8 cellular contexts compared by ENCODE assay signal in genomic region chr11:1760351-1761109, GRCh38. TPM values are rescaled to one million over a fixed set of nuclear protein-coding genes. Genes with fewer than 3 reads are reported as not detected.
A peak's percentile ranks its signal among the peaks of the same experiment; 100 is the strongest.
DNase-seq lines count a peak whose midpoint lies in the region; ATAC-seq and TF ChIP-seq lines count a peak whose summit lies in the region.

No MANE protein-coding gene starts in this region.

- H3K4me3 ChIP-seq in neuronal stem cell (ENCODE audit: low read length in 2 of 2), result peak overlapping the region in 1 of 2 donors; percentile 48

- POLR2A ChIA-PET in RWPE1 (lab: Yijun Ruan, JAX; ENCODE audit: low non-redundant PET), result no interaction called here

- peak; percentile 80 for DNase-seq in AG08396 (ENCODE audit: low spot score)
- no peak for DNase-seq in RWPE1 (ENCODE audit: low spot score)
- DNase-seq in foreskin melanocyte, result peak; percentile 91
- DNase-seq in neuronal stem cell (ENCODE audit: low spot score), result no peak
- no peak for DNase-seq in DMS53 treated with DMSO at 0.1 percent for 48 hours (lab: John Stamatoyannopoulos, UW; ENCODE audit: unreplicated experiment)
- no peak for DNase-seq in ecto neural progenitor cell (ENCODE audit: low spot score)

- H4K8ac ChIP-seq in neuronal stem cell (ENCODE audit: low read depth, low read length), result no peak overlapping the region

- no peak overlapping the region for H2BK15ac ChIP-seq in neuronal stem cell (ENCODE audit: low read length)

- H2BK120ac ChIP-seq in neuronal stem cell (ENCODE audit: low read depth, low read length), result no peak overlapping the region

- H3K14ac ChIP-seq in neuronal stem cell (ENCODE audit: low read length), result no peak overlapping the region

- peaks cover 5 to 10% of the 10 kb centered on the region in 2 donors for H3K36me3 ChIP-seq in neuronal stem cell (replicated peaks in 1 of 2; ENCODE audit: control insufficient read depth in 2 of 2, insufficient read depth in 2 of 2, low read length in 2 of 2)

- WGBS in neuronal stem cell (ENCODE audit: extremely low coverage in 2 of 2, insufficient read length in 2 of 2, insufficient replicate concordance in 1 of 2), 2 donors, result no CpG with 5 or more reads among the region's 23 CpGs

- H2BK5ac ChIP-seq in neuronal stem cell (ENCODE audit: low read length), result peak overlapping the region; percentile 24

- H3K27me3 ChIP-seq in neuronal stem cell (ENCODE audit: control insufficient read depth in 3 of 3, insufficient read depth in 3 of 3, low read depth in 1 of 3, low read length in 3 of 3), result no peaks in the 10 kb centered on the region

- H4K91ac ChIP-seq in neuronal stem cell (ENCODE audit: low read depth, low read length, poor library complexity), result no peak overlapping the region

- ATAC-seq in GM21786 (IDR thresholded peaks at IDR 0.05; ENCODE audit: unreplicated experiment) (no peak), HG02610 (IDR thresholded peaks at IDR 0.05; ENCODE audit: unreplicated experiment) (no peak)

- CTCF ChIA-PET in RWPE1 (lab: Yijun Ruan, JAX), result interaction anchor here (0.6 kb wide), 1 partner anchor 65 kb away, joined by 4 read pairs; no protein-coding TSS in a partner anchor

- H3K79me1 ChIP-seq in neuronal stem cell (ENCODE audit: low read depth, low read length), result peaks cover 14% of the 10 kb centered on the region

- H2AK5ac ChIP-seq in neuronal stem cell (ENCODE audit: low read depth, low read length), result no peak overlapping the region

- no peak overlapping the region for H3K4ac ChIP-seq in neuronal stem cell (ENCODE audit: low read length)

- H3K27ac ChIP-seq in RWPE1, result peak overlapping the region; percentile 93
- no peak overlapping the region for H3K27ac ChIP-seq in neuronal stem cell (replicated peaks; ENCODE audit: low read length)

- no peak for TF ChIP-seq CTCF in RWPE1 (conservative IDR thresholded peaks at IDR 0.05; ENCODE audit: low read depth)

- no peak overlapping the region for H3K18ac ChIP-seq in neuronal stem cell (ENCODE audit: low read length)

- no peak overlapping the region for H2AFZ ChIP-seq in neuronal stem cell (ENCODE audit: low read length)

- no peak overlapping the region for H3K9ac ChIP-seq in neuronal stem cell (ENCODE audit: low read depth, low read length, poor library complexity)

- no peak overlapping the region for H3K23ac ChIP-seq in neuronal stem cell (ENCODE audit: low read depth, low read length, poor library complexity)

- H3K9me3 ChIP-seq in neuronal stem cell (replicated peaks in 1 of 2; ENCODE audit: control insufficient read depth in 2 of 2, insufficient read depth in 1 of 2, low read depth in 1 of 2, low read length in 2 of 2), result no peaks in the 10 kb centered on the region

- H3K4me1 ChIP-seq in neuronal stem cell (ENCODE audit: control insufficient read depth in 2 of 2, insufficient read depth in 1 of 2, low read depth in 1 of 2, low read length in 2 of 2), result peaks cover 6 to 7% of the 10 kb centered on the region in 2 donors

- H2BK12ac ChIP-seq in neuronal stem cell (ENCODE audit: low read length), result no peak overlapping the region

- H3K4me2 ChIP-seq in neuronal stem cell (ENCODE audit: insufficient read depth, low read length, poor library complexity, severe bottlenecking), result no peak overlapping the region

RNA-seq across cellular contexts. Expression of gene CTSD, which starts 3.2 kb away (rescaled TPM):
- polyA plus RNA-seq in neuronal stem cell (2013, experiment 1 of 2), result 48.8 TPM
- 46.1 TPM for polyA plus RNA-seq in neuronal stem cell (2013, experiment 2 of 2)

RNA-seq across cellular contexts. Expression of gene IFITM10, which starts 10.1 kb away (rescaled TPM):
- polyA plus RNA-seq in neuronal stem cell (2013, experiment 1 of 2), result 0.40 TPM
- polyA plus RNA-seq in neuronal stem cell (2013, experiment 2 of 2), result 0.39 TPM

Comparison
In these comparisons a context has a peak if more than half of its experiments do, and no peak if none do; other contexts are left out.
1. DNase-seq: peak in AG08396 (single experiment) and foreskin melanocyte (single experiment); none in RWPE1 (single experiment), neuronal stem cell (single experiment), DMS53 treated with DMSO at 0.1 percent for 48 hours (single experiment) and ecto neural progenitor cell (single experiment).